1 cellular context compared by ENCODE assay signal in genomic region chr15:22665711-22666110, GRCh38.
TF ChIP-seq lines count a peak whose summit lies in the region.

No MANE protein-coding gene starts in this region.

TF ChIP-seq in GM12878, 131 proteins besides CTCF, POLR2A, EP300 and RAD21 (continued from another document):
- peak; percentile 29; the same call in 1 of the 2 replicates for TF ChIP-seq RELB (IDR thresholded peaks at IDR 0.05; ENCODE audit: low read depth)
- peak; percentile 36; the same call in 1 of the 2 replicates for TF ChIP-seq RUNX3 (IDR thresholded peaks at IDR 0.05; ENCODE audit: low read length)
